Comparison of ENCODE assay signal across 8 cellular contexts in the genomic region with DNA sequence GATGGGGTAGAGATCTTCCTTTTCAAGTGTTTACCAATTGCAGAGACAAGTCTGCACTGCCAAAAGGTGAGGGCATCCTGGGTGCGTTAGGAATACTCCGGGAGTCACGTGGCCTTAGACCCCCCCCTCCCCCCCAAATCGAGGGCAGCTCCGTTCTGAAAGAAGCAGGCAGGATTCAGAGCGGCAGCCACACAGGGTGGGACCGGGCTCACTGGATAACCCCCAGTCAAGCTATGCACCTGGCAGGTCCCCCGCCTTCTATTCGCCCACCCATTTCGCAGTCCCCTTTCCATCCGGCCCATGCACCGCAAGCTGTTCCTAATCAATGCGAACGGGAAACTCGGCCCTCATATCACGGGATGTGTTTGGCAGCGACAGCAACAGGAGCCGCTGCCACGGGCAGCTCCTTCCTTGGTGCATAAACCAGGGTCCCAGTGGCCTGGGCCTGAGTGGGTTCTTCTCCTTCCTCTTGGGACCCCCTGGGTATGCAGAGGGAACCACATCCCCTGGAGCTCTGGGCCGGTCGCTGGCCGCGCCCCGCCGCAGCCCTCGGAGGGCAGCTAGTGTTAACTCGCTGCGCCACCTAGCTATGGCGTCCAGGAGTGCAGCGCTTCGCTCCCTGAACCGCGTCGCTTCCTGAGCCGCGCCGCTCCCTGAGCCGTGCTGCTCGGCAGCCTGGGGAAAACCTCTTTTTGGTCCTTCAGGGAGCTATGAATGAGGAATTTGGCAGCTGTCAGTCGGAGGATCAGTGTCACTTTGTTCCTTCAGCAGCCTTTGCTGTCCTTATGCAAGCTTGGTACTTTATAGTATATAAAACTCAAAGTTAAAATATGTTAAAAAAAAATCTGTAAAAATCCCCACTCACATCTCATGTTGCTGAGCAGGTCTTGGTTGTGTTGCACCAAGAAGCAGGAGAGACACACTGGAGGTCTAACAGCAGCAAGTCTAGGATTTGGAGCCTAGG. TPM values are rescaled to one million over a fixed set of nuclear protein-coding genes. Genes with fewer than 3 reads are reported as not detected.
DNase-seq lines count a peak whose midpoint lies in the region; ATAC-seq, FAIRE-seq and TF ChIP-seq lines count a peak whose summit lies in the region.

No MANE protein-coding gene starts in this region.

- in situ Hi-C loops in ACHN (cut with HindIII; ENCODE audit: low pct_ligation_motif_present, low pct_unique_long_range_greater_than_20kb, low sequenced_read_pairs), result no loop called here

- peak; percentile 94 to 98 (median 96) for ATAC-seq in T-cell (replicated peaks in 1 of 4)
- ATAC-seq in pancreas, result peak; percentile 87 to 96 (median 95)

- POLR2A ChIA-PET in T-cell (lab: Charles Lee), result interaction anchor here (0.5 to 0.6 kb wide), 3 partner anchors 85 to 1464 kb away, joined by 3 to 9 read pairs (median 4); no protein-coding TSS in a partner anchor

- WGBS in pancreas, 2 donors, result 1 to 2% methylated on average over 31 to 40 of the region's 40 CpGs
- under 1% methylated on average over 40 of the region's 40 CpGs for WGBS in thymus

- CTCF ChIA-PET in T-cell (lab: Charles Lee), result interaction anchor here (0.6 to 2.6 kb wide), 27 partner anchors 8 to 237 kb away, joined by 3 to 32 read pairs (median 5); no protein-coding TSS in a partner anchor

- intact Hi-C loops in pancreas (cut with DNase I), result loop anchor here in 2 of 3 donors (5.0 to 10.0 kb wide), 2 partner anchors 76 to 79 kb away; no protein-coding TSS in a partner anchor

- peaks cover 10 to 23% of the 10 kb centered on the region in 2 donors for H3K27me3 Mint-ChIP-seq in T-cell

- FAIRE-seq in GM19239 (lab: Jason Lieb, UNC), result peak; percentile 74
- no peak for FAIRE-seq in pancreas (lab: Jason Lieb, UNC)

- peak overlapping the region; percentile 86 for H3K9ac ChIP-seq in adipocyte (ENCODE audit: low read length)

- H3K36me3 Mint-ChIP-seq in T-cell, result no peaks in the 10 kb centered on the region

- H3K4me3 ChIP-seq in adipocyte (ENCODE audit: low read length) (peak overlapping the region; percentile 71), cardiac muscle cell (peak overlapping the region; percentile 23), pancreas (peak overlapping the region in 3 of 4 donors; percentile 13 to 37 (median 28)), thymus (ENCODE audit: low read length) (peak overlapping the region; percentile 47)

- peak; percentile 95 for TF ChIP-seq CTCF in cardiac muscle cell (IDR thresholded peaks at IDR 0.05; ENCODE audit: low read depth, low read length)
- peak; percentile 86 to 95 (median 90) for TF ChIP-seq CTCF in pancreas (IDR thresholded peaks at IDR 0.05)

- peaks cover 0 to 9% (median 9%) of the 10 kb centered on the region in 3 donors for H3K4me1 Mint-ChIP-seq in T-cell

- no peak overlapping the region for H3K27ac Mint-ChIP-seq in T-cell

- H3K27me3 ChIP-seq in adipocyte (replicated peaks; ENCODE audit: control insufficient read depth, insufficient read depth, low read length) (no peaks in the 10 kb centered on the region), cardiac muscle cell (peaks cover 100% of the 10 kb centered on the region), pancreas (no peaks in the 10 kb centered on the region), thymus (ENCODE audit: control insufficient read depth, insufficient read depth) (peaks cover 10% of the 10 kb centered on the region)

- no peaks in the 10 kb centered on the region for H3K9me3 Mint-ChIP-seq in T-cell

- peak; percentile 77 for DNase-seq in ACHN
- peak; percentile 93 for DNase-seq in GM19239 (ENCODE audit: insufficient read length, low spot score)
- DNase-seq in NCI-H1105 (lab: John Stamatoyannopoulos, UW), result peak; percentile 83
- peak; percentile 23 to 79 (median 67) for DNase-seq in T-cell
- DNase-seq in adipocyte (ENCODE audit: low read depth), result peak; percentile 95
- peak; percentile 82 to 92 for DNase-seq in cardiac muscle cell (ENCODE audit: low read depth in 1 of 2, low spot score in 1 of 2)
- DNase-seq in pancreas, result peak; percentile 68 to 95 (median 83)

- no peaks in the 10 kb centered on the region for H3K9me3 ChIP-seq in adipocyte (ENCODE audit: control insufficient read depth, low read length)
- H3K9me3 ChIP-seq in cardiac muscle cell (ENCODE audit: low read depth), result no peaks in the 10 kb centered on the region
- H3K9me3 ChIP-seq in pancreas, result no peaks in the 10 kb centered on the region
- peaks cover 2% of the 10 kb centered on the region for H3K9me3 ChIP-seq in thymus (ENCODE audit: control insufficient read depth)

- H3K36me3 ChIP-seq in adipocyte (ENCODE audit: control insufficient read depth, insufficient read depth, low read length, severe bottlenecking), result no peaks in the 10 kb centered on the region
- H3K36me3 ChIP-seq in cardiac muscle cell, result no peaks in the 10 kb centered on the region
- H3K36me3 ChIP-seq in pancreas, result no peaks in the 10 kb centered on the region
- H3K36me3 ChIP-seq in thymus (ENCODE audit: control insufficient read depth, insufficient read depth), result no peaks in the 10 kb centered on the region

- peaks cover 98% of the 10 kb centered on the region for H3K4me1 ChIP-seq in adipocyte (ENCODE audit: control insufficient read depth, insufficient read depth, low read length)
- peaks cover 8% of the 10 kb centered on the region for H3K4me1 ChIP-seq in cardiac muscle cell (ENCODE audit: low read depth)
- H3K4me1 ChIP-seq in pancreas, result peaks cover 13 to 15% (median 15%) of the 10 kb centered on the region in 3 donors
- H3K4me1 ChIP-seq in thymus (ENCODE audit: control insufficient read depth, insufficient read depth, low read length), result peaks cover 4% of the 10 kb centered on the region

- peak overlapping the region; percentile 71 to 81 (median 72) for H3K4me3 Mint-ChIP-seq in T-cell

- no peak overlapping the region for H3K27ac ChIP-seq in cardiac muscle cell
- peak overlapping the region; percentile 40 to 65 (median 57) for H3K27ac ChIP-seq in pancreas
- no peak overlapping the region for H3K27ac ChIP-seq in thymus (ENCODE audit: low read depth)

RNA-seq across cellular contexts. Expression of a gene that starts 41.4 kb away (rescaled TPM):
- total RNA-seq in T-cell, result 10 to 100 TPM in 3 of 5 donors, 1 to 10 TPM in 2; 3.4 to 20.6 (median 15.4) TPM
- 5.6 and 6.3 TPM in 2 replicates for total RNA-seq in cardiac muscle cell
- 4.3 and 4.6 TPM in 2 replicates for polyA plus RNA-seq in cardiac muscle cell
- 1 to 10 TPM in 4 of 6 donors, under 1 TPM in 2; 0.51 to 5.5 (median 1.7) TPM for total RNA-seq in pancreas
- polyA plus RNA-seq in pancreas, result 1 to 10 TPM; 2.6 to 3.6 TPM
- polyA plus RNA-seq in thymus, result 14.0 TPM

RNA-seq across cellular contexts. Expression of a gene that starts 55.3 kb away (rescaled TPM):
- 100 to 1,000 TPM in 2 of 5 donors, 10 to 100 TPM in 3; 68.9 to 121 (median 95.6) TPM for total RNA-seq in T-cell
- 45.9 and 48.5 TPM in 2 replicates for total RNA-seq in cardiac muscle cell
- 37.7 and 56.0 TPM in 2 replicates for polyA plus RNA-seq in cardiac muscle cell
- 10 to 100 TPM; 12.7 to 29.2 (median 19.1) TPM for total RNA-seq in pancreas
- 100 to 1,000 TPM in 1 of 2 donors, 10 to 100 TPM in 1; 85.5 to 108 TPM for polyA plus RNA-seq in pancreas
- polyA plus RNA-seq in thymus, result 69.9 TPM

RNA-seq across cellular contexts. Expression of a gene that starts 56.8 kb away (rescaled TPM):
- 10 to 100 TPM; 23.8 to 44.9 (median 38.1) TPM for total RNA-seq in T-cell
- 75.1 and 93.7 TPM in 2 replicates for total RNA-seq in cardiac muscle cell
- 9.8 and 13.3 TPM in 2 replicates for polyA plus RNA-seq in cardiac muscle cell
- total RNA-seq in pancreas, result 10 to 100 TPM in 5 of 6 donors, 1 to 10 TPM in 1; 9.8 to 25.3 (median 14.1) TPM
- 10 to 100 TPM in 1 of 2 donors, 1 to 10 TPM in 1; 7.0 to 19.8 TPM for polyA plus RNA-seq in pancreas
- polyA plus RNA-seq in thymus, result 17.5 TPM

Comparison
In these comparisons a context has a peak if more than half of its experiments do, and no peak if none do; other contexts are left out.
1. H3K27ac ChIP-seq: peak in pancreas (4 of 4); none in cardiac muscle cell (single experiment) and thymus (single experiment).
2. Peak in every context shown above with its lines, with median percentiles within 50 percentile points of each other: DNase-seq and H3K4me3 ChIP-seq.